Comparison of ENCODE assay signal across 34 cellular contexts in the genomic region with DNA sequence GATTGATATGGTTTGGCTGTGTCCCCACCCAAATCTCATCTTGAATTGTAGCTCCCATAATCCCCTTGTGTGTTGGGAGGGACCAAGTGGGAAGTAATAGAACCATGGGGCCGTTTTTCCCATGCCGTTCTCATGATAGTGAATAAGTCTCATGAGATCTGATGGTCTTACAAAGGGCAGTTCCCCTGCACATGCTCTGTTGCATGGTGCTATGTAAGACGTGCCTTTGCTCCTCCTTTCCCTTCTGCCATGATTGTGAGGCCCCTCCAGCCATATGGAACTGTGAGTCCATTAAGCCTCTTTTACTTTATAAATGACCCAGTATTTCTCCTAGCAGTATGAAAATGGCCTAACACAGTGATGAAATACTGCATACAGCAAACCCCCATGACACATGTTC.
"Had no signal": no experiment of that assay in that cellular context is flagged by ENCODE, and none has a peak within 500 bp of the region (broad histone marks: within the 10 kb centered on the region; RNA-seq: fewer than 3 reads in every experiment).

No MANE protein-coding gene starts in this region.

- H3K36me3 ChIP-seq: MG63 had no signal

- H3K4me3 ChIP-seq: MG63 had no signal

- H3K9ac ChIP-seq: KMS-11 had no signal

- DNase-seq: Karpas-422, Kasumi-1, MG63, MM.1S, MV-4-11, NCI-H1048, NCI-H1092, NCI-H1092 treated with DMSO at 0.1 percent for 48 hours, NCI-H1105, NCI-H1105 treated with DMSO at 0.1 percent for 48 hours, NCI-H1417, NCI-H1417 treated with DMSO at 0.1 percent for 48 hours, NCI-H1436, NCI-H1436 treated with DMSO at 0.1 percent for 48 hours, NCI-H146, NCI-H1694, NCI-H1694 treated with DMSO at 0.1 percent for 48 hours, NCI-H187, NCI-H187 treated with DMSO at 0.1 percent for 48 hours, NCI-H1930, NCI-H2029, NCI-H2029 treated with DMSO at 0.1 percent for 48 hours, NCI-H2081, NCI-H2081 treated with DMSO at 0.1 percent for 48 hours, NCI-H2107, NCI-H2171, NCI-H2171 treated with DMSO at 0.1 percent for 48 hours, NCI-H2227 treated with DMSO at 0.1 percent for 48 hours, NCI-H226, NCI-H345, NCI-H446, NCI-H446 treated with DMSO at 0.1 percent for 48 hours, NCI-H510A had no signal

- H3K27ac ChIP-seq: KMS-11 had no signal

- H3K4me2 ChIP-seq: KMS-11 had no signal

- H3K9me3 ChIP-seq: MG63 had no signal

- H3K27me3 ChIP-seq: MG63 had no signal
